ENCODE assay signal across 10 cellular contexts in genomic region chr7:127751062-127751722, GRCh38.
DNase-seq lines count a peak whose midpoint lies in the region; ATAC-seq and TF ChIP-seq lines count a peak whose summit lies in the region.
"Had no signal": no experiment of that assay in that cellular context is flagged by ENCODE, and none has a peak within 500 bp of the region (broad histone marks: within the 10 kb centered on the region; RNA-seq: fewer than 3 reads in every experiment).

No MANE protein-coding gene starts in this region.

- peak overlapping the region; percentile 2 for H3K27ac Mint-ChIP-seq in activated T-cell treated with anti-CD3 and anti-CD28 coated beads, Interleukin-2, amount 50 U/mL, for 24 hours
- no peak overlapping the region for H3K27ac Mint-ChIP-seq in stimulated activated naive B cell treated with anti-CD40 and anti-IgM and Interleukin-4, amounts not matched to agents 10 μg/mL and 1 μg/mL and 100 μg/mL, for 72 hours
- H3K27ac Mint-ChIP-seq: dendritic cell treated with granulocyte-macrophage colony-stimulating factor and Interleukin-4, amounts not matched to agents 40 ng/mL and 50 ng/mL, for 4 days had no signal

- H3K36me3 Mint-ChIP-seq in activated T-cell treated with anti-CD3 and anti-CD28 coated beads, Interleukin-2, amount 50 U/mL, for 24 hours (ENCODE audit: low read depth) = peaks cover 76% of the 10 kb centered on the region
- H3K36me3 Mint-ChIP-seq in stimulated activated naive B cell treated with anti-CD40 and anti-IgM and Interleukin-4, amounts not matched to agents 10 μg/mL and 1 μg/mL and 100 μg/mL, for 72 hours = peaks cover 43 to 66% of the 10 kb centered on the region in 2 donors

- H3K4me3 Mint-ChIP-seq in activated T-cell treated with anti-CD3 and anti-CD28 coated beads, Interleukin-2, amount 50 U/mL, for 24 hours = no peak overlapping the region
- no peak overlapping the region for H3K4me3 Mint-ChIP-seq in stimulated activated naive B cell treated with anti-CD40 and anti-IgM and Interleukin-4, amounts not matched to agents 10 μg/mL and 1 μg/mL and 100 μg/mL, for 72 hours
- H3K4me3 Mint-ChIP-seq: CD14-positive monocyte; dendritic cell treated with granulocyte-macrophage colony-stimulating factor and Interleukin-4, amounts not matched to agents 40 ng/mL and 50 ng/mL, for 4 days had no signal

- H3K27me3 Mint-ChIP-seq in activated T-cell treated with anti-CD3 and anti-CD28 coated beads, Interleukin-2, amount 50 U/mL, for 24 hours = no peaks in the 10 kb centered on the region
- H3K27me3 Mint-ChIP-seq in stimulated activated naive B cell treated with anti-CD40 and anti-IgM and Interleukin-4, amounts not matched to agents 10 μg/mL and 1 μg/mL and 100 μg/mL, for 72 hours = no peaks in the 10 kb centered on the region
- H3K27me3 Mint-ChIP-seq: dendritic cell treated with granulocyte-macrophage colony-stimulating factor and Interleukin-4, amounts not matched to agents 40 ng/mL and 50 ng/mL, for 4 days had no signal

- H3K4me1 Mint-ChIP-seq in activated T-cell treated with anti-CD3 and anti-CD28 coated beads, Interleukin-2, amount 50 U/mL, for 24 hours (ENCODE audit: low read depth) = peaks cover 77% of the 10 kb centered on the region
- peaks cover 35 to 64% of the 10 kb centered on the region in 2 donors for H3K4me1 Mint-ChIP-seq in stimulated activated naive B cell treated with anti-CD40 and anti-IgM and Interleukin-4, amounts not matched to agents 10 μg/mL and 1 μg/mL and 100 μg/mL, for 72 hours

- H3K9me3 Mint-ChIP-seq in activated T-cell treated with anti-CD3 and anti-CD28 coated beads, Interleukin-2, amount 50 U/mL, for 24 hours = no peaks in the 10 kb centered on the region
- H3K9me3 Mint-ChIP-seq in stimulated activated naive B cell treated with anti-CD40 and anti-IgM and Interleukin-4, amounts not matched to agents 10 μg/mL and 1 μg/mL and 100 μg/mL, for 72 hours = no peaks in the 10 kb centered on the region
- H3K9me3 Mint-ChIP-seq: CD14-positive monocyte; dendritic cell treated with granulocyte-macrophage colony-stimulating factor and Interleukin-4, amounts not matched to agents 40 ng/mL and 50 ng/mL, for 4 days had no signal

- ATAC-seq in stimulated activated naive B cell treated with anti-CD40 and anti-IgM and Interleukin-4, amounts not matched to agents 10 μg/mL and 1 μg/mL and 100 μg/mL, for 72 hours (replicated peaks) = peak; percentile 47 to 50
- ATAC-seq in GM21515 (IDR thresholded peaks at IDR 0.05; ENCODE audit: unreplicated experiment) = no peak
- no peak for ATAC-seq in GM19324 (IDR thresholded peaks at IDR 0.05; ENCODE audit: low FRiP score, unreplicated experiment)

- no peak for TF ChIP-seq CTCF in fibroblast of mammary gland (conservative IDR thresholded peaks at IDR 0.05; ENCODE audit: control insufficient read depth, insufficient read depth, low read depth, low read length)

- no peak overlapping the region for H3K4me3 ChIP-seq in fibroblast of mammary gland (ENCODE audit: control insufficient read depth, low read depth, low read length)

- no peak for DNase-seq in activated T-cell treated with anti-CD3 and anti-CD28 coated beads, Interleukin-2, amount 50 U/mL, for 24 hours
- DNase-seq in activated T-cell treated with anti-CD3 and anti-CD28 coated beads, Interleukin-2, amount 50 U/mL, for 48 hours = no peak
- peak; percentile 25 for DNase-seq in NCI-H69 (lab: John Stamatoyannopoulos, UW)
- DNase-seq in fibroblast of mammary gland (ENCODE audit: low read depth) = peak; percentile 84
- DNase-seq in stimulated activated naive B cell treated with anti-CD40 and anti-IgM and Interleukin-4, amounts not matched to agents 10 μg/mL and 1 μg/mL and 100 μg/mL, for 72 hours = no peak
- DNase-seq in NCI-H1930 (lab: John Stamatoyannopoulos, UW) = no peak

Comparison
In these comparisons a context has a peak if more than half of its experiments do, and no peak if none do; other contexts are left out.
1. DNase-seq: peak in NCI-H69 (single experiment) and fibroblast of mammary gland (single experiment); none in activated T-cell treated with anti-CD3 and anti-CD28 coated beads, Interleukin-2, amount 50 U/mL, for 24 hours (single experiment), activated T-cell treated with anti-CD3 and anti-CD28 coated beads, Interleukin-2, amount 50 U/mL, for 48 hours (0 of 2), stimulated activated naive B cell treated with anti-CD40 and anti-IgM and Interleukin-4, amounts not matched to agents 10 μg/mL and 1 μg/mL and 100 μg/mL, for 72 hours (single experiment) and NCI-H1930 (0 of 2).
2. ATAC-seq: peak in stimulated activated naive B cell treated with anti-CD40 and anti-IgM and Interleukin-4, amounts not matched to agents 10 μg/mL and 1 μg/mL and 100 μg/mL, for 72 hours (2 of 2); none in GM21515 (single experiment) and GM19324 (single experiment).